18 cellular contexts compared by ENCODE assay signal in genomic region chr20:10581823-10582222, GRCh38.
A peak's percentile ranks its signal among the peaks of the same experiment; 100 is the strongest.
DNase-seq lines count a peak whose midpoint lies in the region; ATAC-seq, FAIRE-seq and TF ChIP-seq lines count a peak whose summit lies in the region.
"Had no signal": no experiment of that assay in that cellular context is flagged by ENCODE, and none has a peak within 500 bp of the region (broad histone marks: within the 10 kb centered on the region; RNA-seq: fewer than 3 reads in every experiment).

No MANE protein-coding gene starts in this region.

- H3F3A ChIP-seq in MM.1S (ENCODE audit: insufficient read depth, low read length) = no peaks in the 10 kb centered on the region

- TF ChIP-seq EP300 in HepG2 (IDR thresholded peaks at IDR 0.05; ENCODE audit: low read depth in 2 of 2, low read length in 2 of 2) (peak in 1 of 2 experiments; percentile 22; a peak in 1 of 4 replicates), HepG2 (CRISPR knock-in tag; IDR thresholded peaks at IDR 0.05; ENCODE audit: borderline replicate concordance) (no peak; the same call in 1 of the 2 replicates)

- H2AFZ ChIP-seq in HepG2 (ENCODE audit: low read length) = no peak overlapping the region
- H2AFZ ChIP-seq in MM.1S (ENCODE audit: low read length) = no peak overlapping the region

- H3K4me1 ChIP-seq in HepG2 (ENCODE audit: insufficient read depth, low read length) (peaks cover 24% of the 10 kb centered on the region), right lobe of liver (no peaks in the 10 kb centered on the region), MM.1S (ENCODE audit: low read length) (no peaks in the 10 kb centered on the region), heart left ventricle (peaks cover 0 to 12% (median 1%) of the 10 kb centered on the region in 12 donors)
- H3K4me1 ChIP-seq: Caco-2, uterus had no signal

- CTCF ChIA-PET in HepG2 (lab: Yijun Ruan, JAX; ENCODE audit: low intra/inter-chr PET ratio, low total read pairs) = no interaction called here

- H3K9me2 ChIP-seq in MM.1S (replicated peaks; ENCODE audit: insufficient read depth, low read length) = no peaks in the 10 kb centered on the region

- H4K20me1 ChIP-seq in HepG2 (ENCODE audit: insufficient read depth, low read length) (no peaks in the 10 kb centered on the region), MM.1S (ENCODE audit: insufficient read depth, low read length) (no peaks in the 10 kb centered on the region)

- H3K36me3 ChIP-seq in HepG2 (replicated peaks in 1 of 2; ENCODE audit: control insufficient read depth in 1 of 2, insufficient read depth in 2 of 2, low read length in 2 of 2) (no peaks in the 10 kb centered on the region; a peak in 1 of 5 replicates), right lobe of liver (no peaks in the 10 kb centered on the region), SK-N-MC (ENCODE audit: insufficient read depth, low read length) (no peaks in the 10 kb centered on the region), MM.1S (replicated peaks; ENCODE audit: insufficient read depth, low read length) (no peaks in the 10 kb centered on the region), heart left ventricle (no peaks in the 10 kb centered on the region)
- H3K36me3 ChIP-seq: uterus had no signal

- peak; percentile 46; the same call in 2 of the 3 replicates for ATAC-seq in HepG2
- ATAC-seq in right lobe of liver = no peak
- ATAC-seq in heart left ventricle = no peak
- ATAC-seq in GM21576 (IDR thresholded peaks at IDR 0.05; ENCODE audit: unreplicated experiment) = no peak

- H3K9ac ChIP-seq in HepG2 (ENCODE audit: insufficient read depth, low read depth, low read length) = no peak overlapping the region
- no peak overlapping the region for H3K9ac ChIP-seq in SK-N-MC (ENCODE audit: insufficient read length)
- no peak overlapping the region for H3K9ac ChIP-seq in MM.1S (ENCODE audit: low read length)

- no peak for FAIRE-seq in HepG2 (lab: Jason Lieb, UNC)
- FAIRE-seq: H1 had no signal

- no peak for TF ChIP-seq CTCF in HepG2 (CRISPR knock-in tag; IDR thresholded peaks at IDR 0.05)
- TF ChIP-seq CTCF in right lobe of liver (IDR thresholded peaks at IDR 0.05) = no peak
- TF ChIP-seq CTCF in fibroblast of pulmonary artery (IDR thresholded peaks at IDR 0.05; ENCODE audit: low read length, missing control alignments) = no peak
- TF ChIP-seq CTCF in MM.1S (IDR thresholded peaks at IDR 0.05; ENCODE audit: low read length) = no peak
- no peak for TF ChIP-seq CTCF in heart left ventricle (IDR thresholded peaks at IDR 0.05)

- TF ChIP-seq RAD21 in HepG2 (CRISPR knock-in tag; IDR thresholded peaks at IDR 0.05) = no peak

- no peaks in the 10 kb centered on the region for H3K79me2 ChIP-seq in HepG2 (ENCODE audit: insufficient read depth, low read length)
- no peaks in the 10 kb centered on the region for H3K79me2 ChIP-seq in MM.1S (ENCODE audit: low read length)

- POLR2A ChIA-PET in HepG2 (lab: Yijun Ruan, JAX) = interaction anchor here (1.2 to 2.2 kb wide), 2 partner anchors 16 to 89 kb away, joined by 8 read pairs; no protein-coding TSS in a partner anchor

- DNase-seq in HepG2 (ENCODE audit: low spot score) (peak; percentile 56), right lobe of liver (no peak), SK-N-MC (ENCODE audit: low read depth, low spot score) (peak; percentile 62), fibroblast of pulmonary artery (ENCODE audit: low read depth) (peak; percentile 36), MM.1S (no peak), heart left ventricle (no peak)
- DNase-seq in activated CD4-positive, alpha-beta T cell treated with anti-CD3 and anti-CD28 coated beads, Interleukin-2, amount 50 U/mL, for 1 hour = no peak
- DNase-seq: activated CD4-positive, alpha-beta T cell treated with anti-CD3 and anti-CD28 coated beads, Interleukin-2, amount 10 ng/mL, durations not matched to agents 7 days and 5 days; aorta; Caco-2; dermis blood vessel endothelial cell; foreskin melanocyte; Kasumi-1; NCI-H524; uterus had no signal

- intact Hi-C loops in HepG2 (cut with micrococcal nuclease; ENCODE audit: unreplicated experiment) (no loop called here), right lobe of liver (cut with DNase I) (no loop called here), heart left ventricle (cut with DNase I) (loop anchor here in 1 of 10 donors (5.0 kb wide), 1 partner anchor 55 kb away; no protein-coding TSS in a partner anchor)

- WGBS in HepG2 (ENCODE audit: low lambda C conversion rate) = 64% methylated on average over 4 of the region's 4 CpGs
- WGBS in right lobe of liver (ENCODE audit: insufficient coverage, low coverage, low lambda C conversion rate, missing lambda C conversion rate) = 21% methylated on average over 3 of the region's 4 CpGs
- WGBS in heart left ventricle, 4 donors = 55 to 68% (median 62%) methylated on average over 4 of the region's 4 CpGs

- H3K9me3 ChIP-seq in HepG2 (ENCODE audit: low read length) (no peaks in the 10 kb centered on the region), right lobe of liver (no peaks in the 10 kb centered on the region), SK-N-MC (ENCODE audit: low read depth, low read length) (no peaks in the 10 kb centered on the region), MM.1S (replicated peaks; ENCODE audit: insufficient read depth, low read length) (no peaks in the 10 kb centered on the region), heart left ventricle (no peaks in the 10 kb centered on the region)
- H3K9me3 ChIP-seq: Caco-2, uterus had no signal

- TF ChIP-seq POLR2A in HepG2 (IDR thresholded peaks at IDR 0.05; ENCODE audit: insufficient read depth in 1 of 2, low read depth in 2 of 2, low read length in 2 of 2) (no peak), right lobe of liver (IDR thresholded peaks at IDR 0.05) (no peak), heart left ventricle (IDR thresholded peaks at IDR 0.05) (no peak)

- no peak overlapping the region for H3K4me3 ChIP-seq in HepG2 (replicated peaks in 1 of 3; ENCODE audit: insufficient read depth in 1 of 3, low read depth in 2 of 3, low read length in 3 of 3)
- H3K4me3 ChIP-seq in right lobe of liver = no peak overlapping the region
- no peak overlapping the region for H3K4me3 ChIP-seq in SK-N-MC
- no peak overlapping the region for H3K4me3 ChIP-seq in fibroblast of pulmonary artery (replicated peaks; ENCODE audit: low read depth, low read length)
- H3K4me3 ChIP-seq in MM.1S (ENCODE audit: low read length) = no peak overlapping the region
- no peak overlapping the region for H3K4me3 ChIP-seq in heart left ventricle
- H3K4me3 ChIP-seq: skin epidermis, uterus had no signal

- in situ Hi-C loops in HepG2 (cut with HindIII; ENCODE audit: extremely low pct_ligation_motif_present, low pct_unique_long_range_greater_than_20kb) = no loop called here

- BruUV-seq in HepG2 (replicated peaks; lab: Mats Ljungman, UMichigan) = no TSS peak

- H3K27ac ChIP-seq in HepG2 (ENCODE audit: extremely low read length, insufficient read depth, low read length) (no peak overlapping the region), right lobe of liver (no peak overlapping the region), SK-N-MC (no peak overlapping the region), MM.1S (ENCODE audit: low read length) (no peak overlapping the region), heart left ventricle (no peak overlapping the region)
- H3K27ac ChIP-seq: uterus had no signal

- H3K4me2 ChIP-seq in HepG2 (ENCODE audit: low read depth, low read length) (no peak overlapping the region), MM.1S (ENCODE audit: low read depth, low read length) (no peak overlapping the region)

- H3K27me3 ChIP-seq in HepG2 (ENCODE audit: control insufficient read depth in 1 of 2, insufficient read depth in 2 of 2, low read length in 2 of 2) (no peaks in the 10 kb centered on the region), right lobe of liver (no peaks in the 10 kb centered on the region), MM.1S (replicated peaks; ENCODE audit: insufficient read depth, low read length) (no peaks in the 10 kb centered on the region), heart left ventricle (no peaks in the 10 kb centered on the region)
- H3K27me3 ChIP-seq: uterus had no signal

TF ChIP-seq in HepG2, 621 proteins besides CTCF, POLR2A, EP300 and RAD21 (continues in another document):
- TF ChIP-seq DZIP1 (CRISPR knock-in tag; IDR thresholded peaks at IDR 0.05) = no peak
- TF ChIP-seq ZNF790 (CRISPR knock-in tag; IDR thresholded peaks at IDR 0.05; ENCODE audit: borderline replicate concordance) = no peak
- peak; percentile 85 for TF ChIP-seq FOSL2 (CRISPR knock-in tag; IDR thresholded peaks at IDR 0.05)
- TF ChIP-seq KLF6 (CRISPR knock-in tag; IDR thresholded peaks at IDR 0.05) = no peak
- no peak for TF ChIP-seq ETS1 (CRISPR knock-in tag; IDR thresholded peaks at IDR 0.05)
- no peak for TF ChIP-seq FOXA1 (IDR thresholded peaks at IDR 0.05)
- no peak for TF ChIP-seq FOXA1 (CRISPR knock-in tag; IDR thresholded peaks at IDR 0.05)
- no peak for TF ChIP-seq NCOA1 (CRISPR knock-in tag; IDR thresholded peaks at IDR 0.05)
- no peak for TF ChIP-seq DNMT3B (CRISPR knock-in tag; conservative IDR thresholded peaks at IDR 0.05)

Comparison
In these comparisons a context has a peak if more than half of its experiments do, and no peak if none do; other contexts are left out.
1. DNase-seq: peak in HepG2 (single experiment), SK-N-MC (single experiment) and fibroblast of pulmonary artery (single experiment); none in right lobe of liver (0 of 3), MM.1S (single experiment), heart left ventricle (0 of 5) and activated CD4-positive, alpha-beta T cell treated with anti-CD3 and anti-CD28 coated beads, Interleukin-2, amount 50 U/mL, for 1 hour (single experiment).